1 cellular context compared by ENCODE assay signal in genomic region chr16:10509534-10510025, GRCh38.
TF ChIP-seq lines count a peak whose summit lies in the region.

No MANE protein-coding gene starts in this region.

TF ChIP-seq in K562, 482 proteins besides CTCF, POLR2A, EP300 and RAD21 (continued from another document):
- TF ChIP-seq RCOR1 (IDR thresholded peaks at IDR 0.05; ENCODE audit: borderline replicate concordance in 1 of 2, low read depth in 2 of 2, low read length in 2 of 2) (peak in 1 of 2 experiments; percentile 18; a peak in 1 of 4 replicates), HDAC2 (IDR thresholded peaks at IDR 0.05) (no peak), PURB (CRISPR knock-in tag; IDR thresholded peaks at IDR 0.05; ENCODE audit: low read depth) (no peak), MEF2D (tag; conservative IDR thresholded peaks at IDR 0.05; ENCODE audit: low read depth) (no peak), POLR2B (IDR thresholded peaks at IDR 0.05; ENCODE audit: low read depth, partially characterized antibody) (no peak), TBL1XR1 (IDR thresholded peaks at IDR 0.05; ENCODE audit: low read length in 2 of 2) (no peak), GATAD2B (IDR thresholded peaks at IDR 0.05; ENCODE audit: borderline replicate concordance) (no peak), ZBTB7A (IDR thresholded peaks at IDR 0.05; ENCODE audit: borderline replicate concordance, control insufficient read depth, low read depth, low read length) (no peak), ZNF318 (IDR thresholded peaks at IDR 0.05; ENCODE audit: borderline replicate concordance in 1 of 2, low read depth in 1 of 2) (no peak), ZNF77 (CRISPR knock-in tag; IDR thresholded peaks at IDR 0.05) (no peak), ZFP1 (CRISPR knock-in tag; IDR thresholded peaks at IDR 0.05) (no peak)
